ENCODE assay signal across 17 cellular contexts in the genomic region with DNA sequence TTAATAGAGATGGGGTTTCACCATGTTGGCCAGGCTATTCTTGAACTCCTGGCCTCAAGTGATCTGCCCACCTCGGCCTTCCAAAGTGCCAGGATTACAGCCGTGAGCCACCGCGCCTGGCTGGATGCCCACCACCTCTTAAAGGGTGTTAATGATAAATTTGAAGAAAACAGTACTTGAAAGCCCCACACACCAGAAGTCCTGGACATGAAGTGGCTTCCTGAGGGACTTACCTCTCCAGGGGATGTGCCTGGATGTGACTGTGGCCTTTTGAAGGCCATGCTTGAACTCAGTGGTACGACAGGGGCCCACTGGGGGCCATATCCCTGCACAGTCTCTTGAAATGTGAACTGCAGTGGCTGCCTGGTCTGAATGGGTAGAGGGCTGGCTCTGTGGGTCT.
"Had no signal": no experiment of that assay in that cellular context is flagged by ENCODE, and none has a peak within 500 bp of the region (broad histone marks: within the 10 kb centered on the region; RNA-seq: fewer than 3 reads in every experiment).

No MANE protein-coding gene starts in this region.

- H3K4me1 ChIP-seq: parathyroid adenoma had no signal

- ATAC-seq: left colon, sciatic nerve had no signal

- H3K27ac ChIP-seq: coronary artery, hepatocyte, parathyroid adenoma had no signal

- H3K9me3 Mint-ChIP-seq: memory B cell, mesothelial cell of epicardium, nephron had no signal

- H3K27me3 ChIP-seq: dorsolateral prefrontal cortex, hepatocyte had no signal

- H3K27me3 Mint-ChIP-seq: memory B cell had no signal

- H3K4me3 ChIP-seq: coronary artery, dorsolateral prefrontal cortex, hepatocyte had no signal

- H3K4me3 Mint-ChIP-seq: memory B cell, mesothelial cell of epicardium, nephron had no signal

- DNase-seq: dorsolateral prefrontal cortex; effector CD8-positive, alpha-beta T cell; foreskin melanocyte; head of caudate nucleus; kidney; left colon; stimulated activated CD4-positive, alpha-beta T cell treated with anti-CD3 and anti-CD28 coated beads, Interleukin-2, amount 100 ng/mL, for 24 hours; stimulated activated CD4-positive, alpha-beta T cell treated with anti-CD3 and anti-CD28 coated beads, Interleukin-4, amount 100 ng/mL, for 4 hours; stimulated activated naive CD4-positive, alpha-beta T cell; trophoblast cell had no signal

- H3K4me2 ChIP-seq: hepatocyte had no signal

- H3K27ac Mint-ChIP-seq: mesothelial cell of epicardium, nephron had no signal

- H3K36me3 Mint-ChIP-seq: mesothelial cell of epicardium had no signal

- H3K9ac ChIP-seq: parathyroid adenoma had no signal
